In the genomic region with DNA sequence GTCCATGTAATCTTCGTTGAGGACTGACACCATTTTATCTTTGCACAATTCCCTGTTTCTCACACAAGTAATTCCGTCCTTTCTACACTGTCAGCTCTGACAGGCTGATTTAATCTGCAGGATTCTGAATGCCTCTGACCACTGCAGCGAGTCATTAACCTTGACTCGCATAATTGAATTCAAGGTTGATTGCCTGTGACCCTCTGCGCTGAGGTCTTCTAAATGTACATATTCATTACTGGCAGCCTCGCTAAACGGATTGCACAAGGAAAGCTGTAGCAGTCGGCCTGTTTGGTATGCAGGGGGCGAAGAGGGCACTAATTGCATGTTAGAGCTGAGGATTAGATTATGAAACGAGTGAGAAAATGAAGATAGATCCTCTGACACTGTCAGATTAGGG, we compare ENCODE assay signal across 15 cellular contexts.
"Had no signal": no experiment of that assay in that cellular context is flagged by ENCODE, and none has a peak within 500 bp of the region (broad histone marks: within the 10 kb centered on the region; RNA-seq: fewer than 3 reads in every experiment).

No MANE protein-coding gene starts in this region.

- H3K4me3 ChIP-seq: left lung, ovary, thyroid gland, uterus had no signal

- H3K27ac ChIP-seq: left lung, ovary, thyroid gland, uterus had no signal

- DNase-seq: activated CD4-positive, alpha-beta memory T cell treated with anti-CD3 and anti-CD28 coated beads for 36 hours; activated gamma-delta T cell; activated T-cell treated with anti-CD3 and anti-CD28 coated beads, Interleukin-2, amount 50 U/mL, for 48 hours; amygdala; head of caudate nucleus; left lung; ovary; thyroid gland; uterus had no signal

- H3K9me3 Mint-ChIP-seq: activated CD4-positive, alpha-beta memory T cell treated with anti-CD3 and anti-CD28 coated beads for 36 hours; dendritic cell treated with granulocyte-macrophage colony-stimulating factor and Interleukin-4, amounts not matched to agents 40 ng/mL and 50 ng/mL, for 4 days; T-helper 2 cell treated with Interferon-gamma antibody and Interleukin-4, amounts not matched to agents 5 μg/mL and 100 μg/mL, for 36 hours had no signal

- H3K4me3 Mint-ChIP-seq: activated CD4-positive, alpha-beta memory T cell treated with anti-CD3 and anti-CD28 coated beads for 36 hours; activated naive CD8-positive, alpha-beta T cell; dendritic cell treated with granulocyte-macrophage colony-stimulating factor and Interleukin-4, amounts not matched to agents 40 ng/mL and 50 ng/mL, for 4 days; neural crest cell; T-helper 2 cell treated with Interferon-gamma antibody and Interleukin-4, amounts not matched to agents 5 μg/mL and 100 μg/mL, for 36 hours had no signal

- H3K27me3 Mint-ChIP-seq: activated CD4-positive, alpha-beta memory T cell treated with anti-CD3 and anti-CD28 coated beads for 36 hours; dendritic cell treated with granulocyte-macrophage colony-stimulating factor and Interleukin-4, amounts not matched to agents 40 ng/mL and 50 ng/mL, for 4 days had no signal

- H3K27ac Mint-ChIP-seq: activated CD4-positive, alpha-beta memory T cell treated with anti-CD3 and anti-CD28 coated beads for 36 hours; activated naive CD8-positive, alpha-beta T cell; brain; dendritic cell treated with granulocyte-macrophage colony-stimulating factor and Interleukin-4, amounts not matched to agents 40 ng/mL and 50 ng/mL, for 4 days; T-helper 2 cell treated with Interferon-gamma antibody and Interleukin-4, amounts not matched to agents 5 μg/mL and 100 μg/mL, for 36 hours had no signal

- H3K9me3 ChIP-seq: left lung, ovary, thyroid gland, uterus had no signal

- ATAC-seq: left lung had no signal

- H3K36me3 ChIP-seq: left lung, ovary, thyroid gland, uterus had no signal

- H3K27me3 ChIP-seq: left lung, ovary, thyroid gland had no signal

- FAIRE-seq: islet of Langerhans had no signal

- H3K4me1 ChIP-seq: left lung, thyroid gland, uterus had no signal

- H3K36me3 Mint-ChIP-seq: activated CD4-positive, alpha-beta memory T cell treated with anti-CD3 and anti-CD28 coated beads for 36 hours; activated naive CD8-positive, alpha-beta T cell; brain had no signal
